In the genomic region with DNA sequence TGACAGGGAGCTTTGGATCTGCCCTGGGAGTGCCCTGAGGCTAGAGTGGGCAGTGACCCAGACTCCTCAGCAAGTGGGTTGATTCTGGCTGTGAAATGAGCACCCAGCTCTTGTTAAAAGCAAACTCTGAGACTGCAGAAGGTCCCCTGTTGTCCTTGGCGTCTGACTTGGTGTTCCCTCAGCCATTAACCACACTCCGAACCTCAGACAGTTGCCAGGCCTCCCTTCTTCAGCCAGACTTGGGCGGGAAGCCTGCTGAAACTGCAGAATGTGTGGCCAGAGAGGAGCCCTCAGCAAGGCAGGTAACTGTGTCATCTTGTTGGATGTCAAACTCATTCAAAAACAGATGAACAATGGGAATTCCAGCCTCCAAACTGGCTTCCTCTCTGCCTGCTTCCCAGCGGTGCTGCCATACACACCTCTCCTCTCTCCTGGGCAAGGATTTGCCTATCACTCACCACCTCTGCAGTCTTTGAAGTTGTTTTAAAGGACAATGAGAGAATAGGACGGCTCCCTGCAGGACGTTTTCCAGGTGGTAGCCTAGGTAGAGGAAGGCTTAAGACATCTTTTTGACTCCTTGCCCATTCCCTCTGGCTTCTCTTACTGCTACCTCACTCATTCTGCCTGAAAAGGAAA, we compare ENCODE assay signal across 16 cellular contexts. TPM values are rescaled to one million over a fixed set of nuclear protein-coding genes. Genes with fewer than 3 reads are reported as not detected.
A peak's percentile ranks its signal among the peaks of the same experiment; 100 is the strongest.
DNase-seq lines count a peak whose midpoint lies in the region; ATAC-seq and TF ChIP-seq lines count a peak whose summit lies in the region.
"Had no signal": no experiment of that assay in that cellular context is flagged by ENCODE, and none has a peak within 500 bp of the region (broad histone marks: within the 10 kb centered on the region; RNA-seq: fewer than 3 reads in every experiment).

No MANE protein-coding gene starts in this region.

- H3K9ac ChIP-seq in HUES6 (ENCODE audit: low read length) (peak overlapping the region; percentile 10), endodermal cell (ENCODE audit: extremely low read depth, low read length, poor library complexity, severe bottlenecking) (no peak overlapping the region)

- H3K4me3 ChIP-seq in HUES6 (ENCODE audit: low read depth, low read length) (no peak overlapping the region), endodermal cell (ENCODE audit: low read length) (no peak overlapping the region)
- H3K4me3 ChIP-seq: Peyer's patch had no signal

- no peak for ATAC-seq in HG02840 (IDR thresholded peaks at IDR 0.05; ENCODE audit: low FRiP score, unreplicated experiment)
- no peak for ATAC-seq in GM18909 (IDR thresholded peaks at IDR 0.05; ENCODE audit: poor library complexity, unreplicated experiment)

- peaks cover 21% of the 10 kb centered on the region for H3K4me1 Mint-ChIP-seq in endodermal cell

- no peak overlapping the region for H3K27ac ChIP-seq in HUES6 (ENCODE audit: low read depth, low read length)
- H3K27ac ChIP-seq in endodermal cell (ENCODE audit: low read depth, low read length): no peak overlapping the region
- H3K27ac ChIP-seq: C4-2B, HL-60, Peyer's patch had no signal

- TF ChIP-seq CTCF in endodermal cell (conservative IDR thresholded peaks at IDR 0.05): no peak

- DNase-seq in ELF-1 (ENCODE audit: low read depth, low spot score) (peak; percentile 65), endodermal cell (peak; percentile 72), myocyte (ENCODE audit: low read depth) (peak; percentile 27), AG20443 (ENCODE audit: low spot score) (no peak)
- DNase-seq: DMS79 treated with DMSO at 0.1 percent for 48 hours; GDM1; NCI-H1092 treated with DMSO at 0.1 percent for 48 hours; NCI-H2081 treated with DMSO at 0.1 percent for 48 hours; NK-92 treated with Interleukin-12 subunit alpha and Interleukin-12 subunit beta, amount 100 ng/mL, for 24 hours; Peyer's patch; SW 1271 had no signal

- H3K4me3 Mint-ChIP-seq in endodermal cell: no peak overlapping the region

- peak overlapping the region; percentile 14 for H3K27ac Mint-ChIP-seq in endodermal cell

- no peaks in the 10 kb centered on the region for H3K27me3 Mint-ChIP-seq in endodermal cell (ENCODE audit: insufficient read depth)

- H3K27me3 ChIP-seq in HUES6 (ENCODE audit: control insufficient read depth, insufficient read depth, low read length): no peaks in the 10 kb centered on the region
- H3K27me3 ChIP-seq in endodermal cell (ENCODE audit: control insufficient read depth, insufficient read depth, low read length, poor library complexity, severe bottlenecking): no peaks in the 10 kb centered on the region
- H3K27me3 ChIP-seq: Peyer's patch had no signal

- H3K4me1 ChIP-seq in HUES6 (ENCODE audit: control insufficient read depth, insufficient read depth, low read length) (peaks cover 17% of the 10 kb centered on the region), endodermal cell (ENCODE audit: control insufficient read depth, insufficient read depth, low read length) (peaks cover 11% of the 10 kb centered on the region)
- H3K4me1 ChIP-seq: Peyer's patch had no signal

- no peaks in the 10 kb centered on the region for H3K36me3 Mint-ChIP-seq in endodermal cell (ENCODE audit: low read depth)

- 56 to 63% methylated on average over 3 to 6 of the region's 6 CpGs for WGBS in endodermal cell (ENCODE audit: insufficient coverage in 1 of 2, insufficient read length in 1 of 2), 2 experiments

- H3K9me3 ChIP-seq in HUES6 (ENCODE audit: control insufficient read depth, insufficient read depth, low read depth, low read length) (peaks cover 7% of the 10 kb centered on the region; the same call in 1 of the 2 replicates), endodermal cell (ENCODE audit: control insufficient read depth, low read length) (peaks cover 11% of the 10 kb centered on the region)
- H3K9me3 ChIP-seq: Peyer's patch had no signal

- no peaks in the 10 kb centered on the region for H3K36me3 ChIP-seq in HUES6 (ENCODE audit: control insufficient read depth, insufficient read depth, low read length)
- no peaks in the 10 kb centered on the region for H3K36me3 ChIP-seq in endodermal cell (ENCODE audit: control insufficient read depth, insufficient read depth, low read length)
- H3K36me3 ChIP-seq: Peyer's patch had no signal

- peaks cover 13% of the 10 kb centered on the region for H3K9me3 Mint-ChIP-seq in endodermal cell

RNA-seq across cellular contexts. Expression of a gene that starts 38.9 kb away (rescaled TPM):
- total RNA-seq in endodermal cell (10 to 100 TPM; 38.7 to 59.2 TPM), myocyte (10.2 and 12.2 TPM in 2 replicates)
- polyA plus RNA-seq in endodermal cell (2013, experiment 1 of 2): 19.3 TPM
- polyA plus RNA-seq in endodermal cell (2013, experiment 2 of 2): 21.8 TPM
- polyA plus RNA-seq in myocyte (2012): 6.4 TPM
